ENCODE assay signal across 1 cellular context in the genomic region with DNA sequence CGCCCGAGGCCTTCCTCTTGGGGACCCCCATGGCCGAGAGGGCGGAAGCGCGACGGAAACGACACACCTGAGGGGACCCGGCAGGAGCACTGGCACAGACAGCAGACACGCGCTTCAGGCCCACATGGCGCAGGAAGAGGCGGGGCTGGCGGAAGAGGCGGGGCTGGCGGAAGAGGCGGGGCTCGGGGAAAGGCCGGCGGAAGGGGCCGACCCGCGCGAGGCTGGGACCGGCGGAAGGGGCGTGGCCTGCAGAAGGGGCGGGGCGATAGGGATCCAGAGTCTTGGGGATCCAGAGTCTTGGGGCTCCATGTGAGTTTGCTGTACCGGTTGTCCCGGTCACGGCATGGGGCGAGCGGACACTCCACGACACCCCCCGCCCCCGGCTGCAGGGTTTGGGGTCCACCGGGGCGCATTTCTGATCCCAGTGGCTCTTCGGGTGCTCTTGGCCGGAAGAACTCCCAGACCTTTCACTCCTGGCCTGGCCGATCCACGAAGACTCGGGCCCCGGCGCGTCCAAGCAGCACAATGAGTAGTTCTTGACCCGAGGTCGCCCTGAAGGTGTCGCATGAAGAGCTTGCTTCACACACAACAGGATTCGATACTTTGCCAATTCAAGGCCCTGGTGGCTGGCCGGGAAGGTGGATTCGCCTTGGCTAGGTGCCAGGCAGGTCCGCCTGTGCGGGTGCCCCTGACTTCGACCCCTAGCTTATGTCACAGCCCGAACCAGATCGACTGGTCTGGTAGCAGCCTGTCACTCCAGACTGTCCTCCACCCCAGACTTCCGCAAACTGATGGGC.
A peak's percentile ranks its signal among the peaks of the same experiment; 100 is the strongest.
TF ChIP-seq lines count a peak whose summit lies in the region.

A gene with protein sequence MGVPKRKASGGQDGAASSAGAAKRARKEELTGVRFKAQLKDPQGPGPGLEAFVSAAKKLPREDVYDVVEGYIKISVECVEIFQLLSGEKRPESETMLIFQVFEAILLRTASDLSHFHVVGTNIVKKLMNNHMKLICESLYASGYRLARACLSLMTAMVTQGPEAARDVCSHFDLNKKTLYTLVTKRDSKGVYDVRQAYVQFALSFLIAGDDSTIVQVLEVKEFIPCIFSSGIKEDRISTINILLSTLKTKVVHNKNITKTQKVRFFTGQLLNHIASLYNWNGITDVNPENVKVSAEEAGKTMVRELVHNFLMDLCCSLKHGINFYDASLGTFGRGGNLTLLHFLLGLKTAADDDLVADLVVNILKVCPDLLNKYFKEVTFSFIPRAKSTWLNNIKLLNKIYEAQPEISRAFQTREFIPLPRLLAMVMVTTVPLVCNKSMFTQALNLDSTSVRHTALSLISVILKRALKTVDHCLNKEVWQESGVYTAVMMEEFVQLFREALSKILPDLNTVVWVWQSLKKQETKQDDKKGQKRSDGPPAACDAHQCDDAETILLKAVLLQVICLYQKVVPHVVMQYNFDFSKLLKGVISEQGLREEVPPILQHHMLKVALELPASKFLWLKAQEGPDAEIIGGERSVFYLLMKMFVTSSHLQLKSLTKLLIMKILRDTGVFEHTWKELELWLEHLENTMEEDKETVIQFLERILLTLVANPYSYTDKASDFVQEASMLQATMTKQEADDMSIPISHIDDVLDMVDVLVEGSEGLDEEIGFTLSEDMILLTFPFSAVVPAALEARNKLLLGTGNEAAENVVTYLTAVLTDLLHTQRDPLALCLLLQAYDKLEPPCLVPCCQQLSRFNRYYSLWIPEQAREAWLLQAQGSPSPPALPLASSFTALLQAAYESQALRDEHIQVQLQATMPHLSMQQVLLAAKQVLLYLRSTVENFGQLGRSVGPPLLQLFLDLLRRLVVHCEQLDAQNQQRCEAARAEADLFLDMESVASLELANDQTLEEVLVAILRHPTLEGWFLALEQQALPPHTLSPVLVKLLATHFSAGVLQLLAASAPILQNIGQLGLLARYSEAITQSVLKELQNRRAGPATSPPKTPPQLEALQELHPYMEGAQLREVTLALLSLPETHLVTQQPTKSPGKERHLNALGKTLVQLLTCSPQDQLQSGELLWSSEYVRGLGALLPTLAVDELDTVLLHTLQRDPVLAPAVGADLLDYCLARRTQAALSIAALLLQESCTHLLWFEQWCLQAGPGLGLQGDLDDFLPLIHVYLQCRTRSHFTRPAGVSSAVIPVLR (N-terminal part only) (minus strand): TSS at position 133 of the 797 bp plus-strand sequence. CDS start 102 bp downstream, at position 31.

TF ChIP-seq in HepG2, 621 proteins besides CTCF, POLR2A, EP300 and RAD21 (continued from another document and continues in another):
- TF ChIP-seq ZBTB37 (CRISPR knock-in tag; IDR thresholded peaks at IDR 0.05) (peak; percentile 76; the same call in 1 of the 2 replicates), ZNF383 (CRISPR knock-in tag; IDR thresholded peaks at IDR 0.05; ENCODE audit: borderline replicate concordance) (no peak), TBX2 (CRISPR knock-in tag; IDR thresholded peaks at IDR 0.05; ENCODE audit: borderline replicate concordance) (no peak; the same call in none of the 2 replicates), ZNF605 (CRISPR knock-in tag; IDR thresholded peaks at IDR 0.05) (peak; percentile 82), RBAK (CRISPR knock-in tag; IDR thresholded peaks at IDR 0.05) (no peak), HCFC1 (IDR thresholded peaks at IDR 0.05; ENCODE audit: low read depth, low read length) (no peak; the same call in 1 of the 2 replicates), ZNF260 (CRISPR knock-in tag; IDR thresholded peaks at IDR 0.05; ENCODE audit: borderline replicate concordance, low read depth) (no peak), MZF1 (CRISPR knock-in tag; IDR thresholded peaks at IDR 0.05; ENCODE audit: borderline replicate concordance) (peak; percentile 74; the same call in 1 of the 2 replicates), THAP11 (CRISPR knock-in tag; IDR thresholded peaks at IDR 0.05) (peak; percentile 86), HNRNPUL1 (IDR thresholded peaks at IDR 0.05; ENCODE audit: low read depth, low read length) (no peak), YEATS2 (CRISPR knock-in tag; IDR thresholded peaks at IDR 0.05; ENCODE audit: borderline replicate concordance) (peak; percentile 73; the same call in 1 of the 2 replicates), CCDC6 (CRISPR knock-in tag; IDR thresholded peaks at IDR 0.05) (peak; percentile 51; the same call in 1 of the 2 replicates), ISX (CRISPR knock-in tag; conservative IDR thresholded peaks at IDR 0.05) (no peak), ZNF678 (CRISPR knock-in tag; IDR thresholded peaks at IDR 0.05) (no peak), TGIF2 (CRISPR knock-in tag; IDR thresholded peaks at IDR 0.05) (peak; percentile 93), ZNF772 (CRISPR knock-in tag; IDR thresholded peaks at IDR 0.05) (no peak), ZNF317 (CRISPR knock-in tag; IDR thresholded peaks at IDR 0.05) (peak; percentile 82), HDAC1 (CRISPR knock-in tag; IDR thresholded peaks at IDR 0.05) (peak; percentile 99), ZNF121 (CRISPR knock-in tag; IDR thresholded peaks at IDR 0.05) (no peak), ZFP82 (CRISPR knock-in tag; IDR thresholded peaks at IDR 0.05; ENCODE audit: borderline replicate concordance) (no peak), ZNF607 (CRISPR knock-in tag; IDR thresholded peaks at IDR 0.05; ENCODE audit: borderline replicate concordance) (peak; percentile 30; the same call in 1 of the 2 replicates), KDM3A (CRISPR knock-in tag; IDR thresholded peaks at IDR 0.05; ENCODE audit: low read depth) (peak; percentile 90), ZSCAN25 (CRISPR knock-in tag; IDR thresholded peaks at IDR 0.05) (no peak), ZNF224 (CRISPR knock-in tag; IDR thresholded peaks at IDR 0.05) (no peak), FLYWCH1 (CRISPR knock-in tag; IDR thresholded peaks at IDR 0.05) (no peak), ZNF691 (CRISPR knock-in tag; IDR thresholded peaks at IDR 0.05; ENCODE audit: borderline replicate concordance, low read depth) (no peak; the same call in 1 of the 2 replicates), BRF2 (CRISPR knock-in tag; IDR thresholded peaks at IDR 0.05) (peak; percentile 50; the same call in 1 of the 2 replicates), NFRKB (IDR thresholded peaks at IDR 0.05) (no peak), ZNF749 (CRISPR knock-in tag; IDR thresholded peaks at IDR 0.05; ENCODE audit: borderline replicate concordance) (0 out of 2 replicates have a peak, but pooled peaks have one; percentile 21), LBX2 (CRISPR knock-in tag; IDR thresholded peaks at IDR 0.05; ENCODE audit: borderline replicate concordance) (no peak), HMGXB4 (CRISPR knock-in tag; IDR thresholded peaks at IDR 0.05; ENCODE audit: borderline replicate concordance in 1 of 2, low read depth in 1 of 2) (peak in 1 of 2 experiments; percentile 29; a peak in 2 of 4 replicates), DNMT1 (CRISPR knock-in tag; IDR thresholded peaks at IDR 0.05) (no peak), SMC3 (IDR thresholded peaks at IDR 0.05; ENCODE audit: low read length) (no peak), ZNF512 (CRISPR knock-in tag; IDR thresholded peaks at IDR 0.05) (no peak)
- TF ChIP-seq, protein P1, sequence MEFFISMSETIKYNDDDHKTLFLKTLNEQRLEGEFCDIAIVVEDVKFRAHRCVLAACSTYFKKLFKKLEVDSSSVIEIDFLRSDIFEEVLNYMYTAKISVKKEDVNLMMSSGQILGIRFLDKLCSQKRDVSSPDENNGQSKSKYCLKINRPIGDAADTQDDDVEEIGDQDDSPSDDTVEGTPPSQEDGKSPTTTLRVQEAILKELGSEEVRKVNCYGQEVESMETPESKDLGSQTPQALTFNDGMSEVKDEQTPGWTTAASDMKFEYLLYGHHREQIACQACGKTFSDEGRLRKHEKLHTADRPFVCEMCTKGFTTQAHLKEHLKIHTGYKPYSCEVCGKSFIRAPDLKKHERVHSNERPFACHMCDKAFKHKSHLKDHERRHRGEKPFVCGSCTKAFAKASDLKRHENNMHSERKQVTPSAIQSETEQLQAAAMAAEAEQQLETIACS (CRISPR knock-in tag; IDR thresholded peaks at IDR 0.05), result no peak
- TF ChIP-seq, protein P2, sequence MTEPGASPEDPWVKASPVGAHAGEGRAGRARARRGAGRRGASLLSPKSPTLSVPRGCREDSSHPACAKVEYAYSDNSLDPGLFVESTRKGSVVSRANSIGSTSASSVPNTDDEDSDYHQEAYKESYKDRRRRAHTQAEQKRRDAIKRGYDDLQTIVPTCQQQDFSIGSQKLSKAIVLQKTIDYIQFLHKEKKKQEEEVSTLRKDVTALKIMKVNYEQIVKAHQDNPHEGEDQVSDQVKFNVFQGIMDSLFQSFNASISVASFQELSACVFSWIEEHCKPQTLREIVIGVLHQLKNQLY (CRISPR knock-in tag; IDR thresholded peaks at IDR 0.05), result no peak
- TF ChIP-seq, protein P3, sequence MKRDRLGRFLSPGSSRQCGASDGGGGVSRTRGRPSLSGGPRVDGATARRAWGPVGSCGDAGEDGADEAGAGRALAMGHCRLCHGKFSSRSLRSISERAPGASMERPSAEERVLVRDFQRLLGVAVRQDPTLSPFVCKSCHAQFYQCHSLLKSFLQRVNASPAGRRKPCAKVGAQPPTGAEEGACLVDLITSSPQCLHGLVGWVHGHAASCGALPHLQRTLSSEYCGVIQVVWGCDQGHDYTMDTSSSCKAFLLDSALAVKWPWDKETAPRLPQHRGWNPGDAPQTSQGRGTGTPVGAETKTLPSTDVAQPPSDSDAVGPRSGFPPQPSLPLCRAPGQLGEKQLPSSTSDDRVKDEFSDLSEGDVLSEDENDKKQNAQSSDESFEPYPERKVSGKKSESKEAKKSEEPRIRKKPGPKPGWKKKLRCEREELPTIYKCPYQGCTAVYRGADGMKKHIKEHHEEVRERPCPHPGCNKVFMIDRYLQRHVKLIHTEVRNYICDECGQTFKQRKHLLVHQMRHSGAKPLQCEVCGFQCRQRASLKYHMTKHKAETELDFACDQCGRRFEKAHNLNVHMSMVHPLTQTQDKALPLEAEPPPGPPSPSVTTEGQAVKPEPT (CRISPR knock-in tag; IDR thresholded peaks at IDR 0.05; ENCODE audit: low read depth), result no peak
- TF ChIP-seq, protein P4, sequence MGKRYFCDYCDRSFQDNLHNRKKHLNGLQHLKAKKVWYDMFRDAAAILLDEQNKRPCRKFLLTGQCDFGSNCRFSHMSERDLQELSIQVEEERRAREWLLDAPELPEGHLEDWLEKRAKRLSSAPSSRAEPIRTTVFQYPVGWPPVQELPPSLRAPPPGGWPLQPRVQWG (CRISPR knock-in tag; IDR thresholded peaks at IDR 0.05; ENCODE audit: borderline replicate concordance, low read depth), result no peak
- TF ChIP-seq, protein P5, sequence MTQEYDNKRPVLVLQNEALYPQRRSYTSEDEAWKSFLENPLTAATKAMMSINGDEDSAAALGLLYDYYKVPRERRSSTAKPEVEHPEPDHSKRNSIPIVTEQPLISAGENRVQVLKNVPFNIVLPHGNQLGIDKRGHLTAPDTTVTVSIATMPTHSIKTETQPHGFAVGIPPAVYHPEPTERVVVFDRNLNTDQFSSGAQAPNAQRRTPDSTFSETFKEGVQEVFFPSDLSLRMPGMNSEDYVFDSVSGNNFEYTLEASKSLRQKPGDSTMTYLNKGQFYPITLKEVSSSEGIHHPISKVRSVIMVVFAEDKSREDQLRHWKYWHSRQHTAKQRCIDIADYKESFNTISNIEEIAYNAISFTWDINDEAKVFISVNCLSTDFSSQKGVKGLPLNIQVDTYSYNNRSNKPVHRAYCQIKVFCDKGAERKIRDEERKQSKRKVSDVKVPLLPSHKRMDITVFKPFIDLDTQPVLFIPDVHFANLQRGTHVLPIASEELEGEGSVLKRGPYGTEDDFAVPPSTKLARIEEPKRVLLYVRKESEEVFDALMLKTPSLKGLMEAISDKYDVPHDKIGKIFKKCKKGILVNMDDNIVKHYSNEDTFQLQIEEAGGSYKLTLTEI (CRISPR knock-in tag; conservative IDR thresholded peaks at IDR 0.05), result no peak
